ENCODE assay signal across 1 cellular context in the genomic region with DNA sequence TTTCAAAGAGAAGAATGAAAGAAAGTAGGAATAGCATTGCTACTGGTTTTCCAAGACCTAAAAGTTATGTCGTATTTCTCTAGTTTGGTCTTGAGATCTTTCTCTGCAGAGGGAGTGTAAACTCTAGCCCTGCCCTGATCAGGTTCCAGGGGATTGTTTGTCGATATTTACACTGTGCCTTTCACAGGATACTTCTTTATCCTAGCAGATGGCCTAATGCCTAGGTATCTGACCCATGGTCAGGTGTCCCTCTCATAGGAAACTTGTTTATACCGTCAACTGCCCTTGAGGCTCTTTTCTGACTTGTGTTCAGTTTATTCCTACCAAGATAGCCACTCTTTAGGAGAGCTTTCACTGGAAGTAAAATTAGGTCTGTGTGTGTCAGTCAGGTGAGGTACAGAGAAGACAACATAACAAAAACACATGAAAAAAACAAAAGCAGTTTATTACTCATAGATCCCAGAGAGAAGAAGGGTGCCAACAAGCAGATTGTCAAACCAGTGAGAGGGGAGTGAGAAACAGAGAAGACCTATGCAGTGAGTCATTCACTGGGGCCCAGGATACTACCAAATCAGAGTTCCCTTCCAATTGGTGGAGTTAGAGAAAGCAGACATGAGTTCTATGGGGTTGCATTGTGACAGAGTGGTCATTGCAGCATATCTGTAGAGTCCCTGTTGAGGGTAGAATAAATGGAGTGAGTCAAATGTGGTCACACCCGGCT.
A peak's percentile ranks its signal among the peaks of the same experiment; 100 is the strongest.
TF ChIP-seq lines count a peak whose summit lies in the region.

No MANE protein-coding gene starts in this region.

TF ChIP-seq in HepG2, 621 proteins besides CTCF, POLR2A, EP300 and RAD21:
- TF ChIP-seq, protein P1, sequence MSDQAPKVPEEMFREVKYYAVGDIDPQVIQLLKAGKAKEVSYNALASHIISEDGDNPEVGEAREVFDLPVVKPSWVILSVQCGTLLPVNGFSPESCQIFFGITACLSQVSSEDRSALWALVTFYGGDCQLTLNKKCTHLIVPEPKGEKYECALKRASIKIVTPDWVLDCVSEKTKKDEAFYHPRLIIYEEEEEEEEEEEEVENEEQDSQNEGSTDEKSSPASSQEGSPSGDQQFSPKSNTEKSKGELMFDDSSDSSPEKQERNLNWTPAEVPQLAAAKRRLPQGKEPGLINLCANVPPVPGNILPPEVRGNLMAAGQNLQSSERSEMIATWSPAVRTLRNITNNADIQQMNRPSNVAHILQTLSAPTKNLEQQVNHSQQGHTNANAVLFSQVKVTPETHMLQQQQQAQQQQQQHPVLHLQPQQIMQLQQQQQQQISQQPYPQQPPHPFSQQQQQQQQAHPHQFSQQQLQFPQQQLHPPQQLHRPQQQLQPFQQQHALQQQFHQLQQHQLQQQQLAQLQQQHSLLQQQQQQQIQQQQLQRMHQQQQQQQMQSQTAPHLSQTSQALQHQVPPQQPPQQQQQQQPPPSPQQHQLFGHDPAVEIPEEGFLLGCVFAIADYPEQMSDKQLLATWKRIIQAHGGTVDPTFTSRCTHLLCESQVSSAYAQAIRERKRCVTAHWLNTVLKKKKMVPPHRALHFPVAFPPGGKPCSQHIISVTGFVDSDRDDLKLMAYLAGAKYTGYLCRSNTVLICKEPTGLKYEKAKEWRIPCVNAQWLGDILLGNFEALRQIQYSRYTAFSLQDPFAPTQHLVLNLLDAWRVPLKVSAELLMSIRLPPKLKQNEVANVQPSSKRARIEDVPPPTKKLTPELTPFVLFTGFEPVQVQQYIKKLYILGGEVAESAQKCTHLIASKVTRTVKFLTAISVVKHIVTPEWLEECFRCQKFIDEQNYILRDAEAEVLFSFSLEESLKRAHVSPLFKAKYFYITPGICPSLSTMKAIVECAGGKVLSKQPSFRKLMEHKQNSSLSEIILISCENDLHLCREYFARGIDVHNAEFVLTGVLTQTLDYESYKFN (CRISPR knock-in tag; conservative IDR thresholded peaks at IDR 0.05) = 0 out of 2 replicates have a peak, but pooled peaks have one; percentile 24
- TF ChIP-seq, protein P2, sequence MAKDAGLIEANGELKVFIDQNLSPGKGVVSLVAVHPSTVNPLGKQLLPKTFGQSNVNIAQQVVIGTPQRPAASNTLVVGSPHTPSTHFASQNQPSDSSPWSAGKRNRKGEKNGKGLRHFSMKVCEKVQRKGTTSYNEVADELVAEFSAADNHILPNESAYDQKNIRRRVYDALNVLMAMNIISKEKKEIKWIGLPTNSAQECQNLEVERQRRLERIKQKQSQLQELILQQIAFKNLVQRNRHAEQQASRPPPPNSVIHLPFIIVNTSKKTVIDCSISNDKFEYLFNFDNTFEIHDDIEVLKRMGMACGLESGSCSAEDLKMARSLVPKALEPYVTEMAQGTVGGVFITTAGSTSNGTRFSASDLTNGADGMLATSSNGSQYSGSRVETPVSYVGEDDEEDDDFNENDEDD (CRISPR knock-in tag; IDR thresholded peaks at IDR 0.05; ENCODE audit: borderline replicate concordance) = no peak
- peak; percentile 39; the same call in 1 of the 2 replicates for TF ChIP-seq SIX1 (CRISPR knock-in tag; IDR thresholded peaks at IDR 0.05; ENCODE audit: borderline replicate concordance)
- TF ChIP-seq, protein P3, sequence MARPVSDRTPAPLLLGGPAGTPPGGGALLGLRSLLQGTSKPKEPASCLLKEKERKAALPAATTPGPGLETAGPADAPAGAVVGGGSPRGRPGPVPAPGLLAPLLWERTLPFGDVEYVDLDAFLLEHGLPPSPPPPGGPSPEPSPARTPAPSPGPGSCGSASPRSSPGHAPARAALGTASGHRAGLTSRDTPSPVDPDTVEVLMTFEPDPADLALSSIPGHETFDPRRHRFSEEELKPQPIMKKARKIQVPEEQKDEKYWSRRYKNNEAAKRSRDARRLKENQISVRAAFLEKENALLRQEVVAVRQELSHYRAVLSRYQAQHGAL (CRISPR knock-in tag; IDR thresholded peaks at IDR 0.05; ENCODE audit: not compliant biosample characterization) = no peak
- peak; percentile 88 for TF ChIP-seq ZNF317 (CRISPR knock-in tag; IDR thresholded peaks at IDR 0.05)
- no peak for TF ChIP-seq KMT2A (CRISPR knock-in tag; IDR thresholded peaks at IDR 0.05)
- TF ChIP-seq, protein P4, sequence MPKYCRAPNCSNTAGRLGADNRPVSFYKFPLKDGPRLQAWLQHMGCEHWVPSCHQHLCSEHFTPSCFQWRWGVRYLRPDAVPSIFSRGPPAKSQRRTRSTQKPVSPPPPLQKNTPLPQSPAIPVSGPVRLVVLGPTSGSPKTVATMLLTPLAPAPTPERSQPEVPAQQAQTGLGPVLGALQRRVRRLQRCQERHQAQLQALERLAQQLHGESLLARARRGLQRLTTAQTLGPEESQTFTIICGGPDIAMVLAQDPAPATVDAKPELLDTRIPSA (CRISPR knock-in tag; IDR thresholded peaks at IDR 0.05; ENCODE audit: borderline replicate concordance) = no peak
- 0 out of 2 replicates have a peak, but pooled peaks have one; percentile 18 for TF ChIP-seq MED1 (CRISPR knock-in tag; IDR thresholded peaks at IDR 0.05)
- TF ChIP-seq HOXD1 (CRISPR knock-in tag; IDR thresholded peaks at IDR 0.05) = no peak
- no peak for TF ChIP-seq SETDB1 (CRISPR knock-in tag; IDR thresholded peaks at IDR 0.05; ENCODE audit: borderline replicate concordance)
